In the genomic region with DNA sequence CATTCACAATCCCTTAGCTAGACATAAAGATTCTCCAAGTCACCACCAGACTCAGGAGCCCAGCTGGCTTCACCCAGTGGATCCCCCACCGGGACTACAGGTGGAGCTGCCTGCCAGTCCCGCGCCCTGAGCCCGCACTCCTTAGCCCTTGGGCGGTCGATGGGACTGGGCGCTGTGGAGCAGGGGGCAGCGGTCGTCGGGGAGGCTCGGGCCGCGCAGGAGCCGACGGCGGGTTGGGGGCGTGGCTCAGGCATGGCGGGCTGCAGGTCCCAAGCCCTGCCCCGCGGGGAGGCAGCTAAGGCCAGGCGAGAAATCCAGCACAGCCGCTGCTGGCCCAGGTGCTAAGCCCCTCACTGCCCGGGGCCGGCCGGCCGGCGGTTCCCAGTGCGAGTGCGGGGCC, we compare ENCODE assay signal across 4 cellular contexts. TPM values are rescaled to one million over a fixed set of nuclear protein-coding genes. Genes with fewer than 3 reads are reported as not detected.
"Had no signal": no experiment of that assay in that cellular context is flagged by ENCODE, and none has a peak within 500 bp of the region (broad histone marks: within the 10 kb centered on the region; RNA-seq: fewer than 3 reads in every experiment).

No MANE protein-coding gene starts in this region.

RNA-seq across cellular contexts. Expression of gene INSYN1, which starts 21.1 kb away (rescaled TPM):
- total RNA-seq: naive thymus-derived CD4-positive, alpha-beta T cell; naive thymus-derived CD8-positive, alpha-beta T cell; natural killer cell; natural killer cell treated with Interleukin-12 subunit alpha and Interleukin-12 subunit beta and Interleukin-15 and Interleukin-18, amount 100 ng/mL, for 72 hours had no signal
- polyA plus RNA-seq: naive thymus-derived CD4-positive, alpha-beta T cell; naive thymus-derived CD8-positive, alpha-beta T cell had no signal

RNA-seq across cellular contexts. Expression of gene CD276, which starts 47.9 kb away (rescaled TPM):
- total RNA-seq: natural killer cell had no signal
- polyA plus RNA-seq: naive thymus-derived CD4-positive, alpha-beta T cell; naive thymus-derived CD8-positive, alpha-beta T cell had no signal
